In the genomic region with DNA sequence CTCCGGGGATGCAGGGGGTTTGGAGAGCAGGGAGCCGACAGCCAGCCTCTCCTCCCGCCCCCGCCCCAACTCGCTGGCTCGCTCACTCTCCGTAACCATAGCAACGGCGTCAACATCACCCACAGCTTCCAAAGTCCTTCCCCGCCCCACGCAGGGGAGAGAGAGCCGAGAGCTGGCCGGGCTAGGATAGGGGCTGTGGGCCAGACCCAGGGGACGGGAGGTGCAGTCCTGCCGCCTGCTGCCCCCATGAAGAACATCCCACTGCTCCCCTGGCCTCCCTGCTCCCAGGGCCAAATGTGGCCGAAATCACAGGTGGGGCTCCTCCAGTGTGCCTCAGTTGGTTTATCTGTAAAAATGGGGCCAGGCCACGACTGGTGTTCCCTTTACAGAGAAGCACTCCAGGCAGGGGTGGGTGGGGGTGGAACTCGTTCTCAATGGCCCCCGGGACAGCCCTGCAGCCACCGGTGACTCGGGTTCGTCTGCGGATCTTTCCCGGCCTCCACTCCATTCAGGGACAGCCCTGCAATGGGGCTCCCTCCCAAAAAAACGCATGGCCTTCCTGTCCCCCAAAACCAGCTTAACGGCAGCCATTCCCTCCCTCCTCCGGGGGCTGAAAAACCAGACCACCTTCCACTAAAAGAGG, we compare ENCODE assay signal across 8 cellular contexts. TPM values are rescaled to one million over a fixed set of nuclear protein-coding genes. Genes with fewer than 3 reads are reported as not detected.
DNase-seq lines count a peak whose midpoint lies in the region; TF ChIP-seq lines count a peak whose summit lies in the region.

No MANE protein-coding gene starts in this region.

- H3K4me1 ChIP-seq in Caco-2 (peaks cover 44% of the 10 kb centered on the region), esophagus muscularis mucosa (peaks cover 63 to 89% (median 85%) of the 10 kb centered on the region in 4 donors)

- H3K9me3 ChIP-seq in Caco-2, result no peaks in the 10 kb centered on the region
- no peaks in the 10 kb centered on the region for H3K9me3 ChIP-seq in esophagus muscularis mucosa

- POLR2A ChIA-PET in Caco-2 (lab: Charles Lee), result interaction anchor here (0.5 kb wide), 1 partner anchor 681 kb away, joined by 3 read pairs; no protein-coding TSS in a partner anchor
- POLR2A ChIA-PET in activated CD4-positive, alpha-beta memory T cell treated with anti-CD3 and anti-CD28 coated beads for 36 hours (lab: Charles Lee), result no interaction called here

- no peaks in the 10 kb centered on the region for H3K36me3 ChIP-seq in Caco-2 (ENCODE audit: control insufficient read depth, insufficient read depth, low read length)
- H3K36me3 ChIP-seq in esophagus muscularis mucosa, result no peaks in the 10 kb centered on the region

- no peaks in the 10 kb centered on the region for H3K9me3 Mint-ChIP-seq in Caco-2 (ENCODE audit: unreplicated experiment)
- H3K9me3 Mint-ChIP-seq in activated CD4-positive, alpha-beta memory T cell treated with anti-CD3 and anti-CD28 coated beads for 36 hours, result no peaks in the 10 kb centered on the region

- H3K27ac ChIP-seq in esophagus muscularis mucosa (replicated peaks in 1 of 4), result peak overlapping the region; percentile 54 to 89 (median 72)

- peaks cover 14% of the 10 kb centered on the region for H3K36me3 Mint-ChIP-seq in Caco-2 (ENCODE audit: insufficient read depth, unreplicated experiment)
- no peaks in the 10 kb centered on the region for H3K36me3 Mint-ChIP-seq in activated CD4-positive, alpha-beta memory T cell treated with anti-CD3 and anti-CD28 coated beads for 36 hours

- DNase-seq in Caco-2, result peak; percentile 87 to 88
- DNase-seq in LoVo (ENCODE audit: low spot score), result peak; percentile 29
- DNase-seq in activated CD4-positive, alpha-beta memory T cell treated with anti-CD3 and anti-CD28 coated beads for 36 hours, result peak; percentile 76
- no peak for DNase-seq in esophagus muscularis mucosa (ENCODE audit: extremely low spot score)
- DNase-seq in non-pigmented ciliary epithelial cell (ENCODE audit: low read depth), result peak; percentile 22
- DNase-seq in NCI-H187 treated with DMSO at 0.1 percent for 48 hours (lab: John Stamatoyannopoulos, UW), result no peak
- DNase-seq in SKM-1 treated with dmso at 0.1 percent for 144 hours (lab: John Stamatoyannopoulos, UW; ENCODE audit: unreplicated experiment), result no peak
- no peak for DNase-seq in lower leg skin (ENCODE audit: low spot score in 2 of 2)

- 45% methylated on average over 9 of the region's 27 CpGs for WGBS in esophagus muscularis mucosa
- WGBS in lower leg skin, 2 donors, result 13 to 27% methylated on average over 14 to 26 of the region's 27 CpGs

- intact Hi-C loops in Caco-2 (cut with micrococcal nuclease; ENCODE audit: unreplicated experiment) (no loop called here), esophagus muscularis mucosa (cut with DNase I) (no loop called here), lower leg skin (cut with DNase I; ENCODE audit: low total_unique reads) (no loop called here)
- intact Hi-C loops in activated CD4-positive, alpha-beta memory T cell treated with anti-CD3 and anti-CD28 coated beads for 36 hours (cut with micrococcal nuclease), result no loop called here

- no TSS peak for BruUV-seq in Caco-2 (replicated peaks; lab: Mats Ljungman, UMichigan)

- CTCF ChIA-PET in Caco-2 (lab: Charles Lee), result interaction anchor here (0.6 to 0.9 kb wide), 2 partner anchors 11 to 14 kb away, joined by 3 to 9 read pairs; no protein-coding TSS in a partner anchor
- CTCF ChIA-PET in activated CD4-positive, alpha-beta memory T cell treated with anti-CD3 and anti-CD28 coated beads for 36 hours (lab: Charles Lee), result interaction anchor here (0.6 kb wide), 1 partner anchor 11 kb away, joined by 4 read pairs; no protein-coding TSS in a partner anchor

- TF ChIP-seq POLR2A in esophagus muscularis mucosa (IDR thresholded peaks at IDR 0.05; ENCODE audit: low read depth) (no peak), lower leg skin (IDR thresholded peaks at IDR 0.05) (no peak)

- H3K4me3 ChIP-seq in Caco-2 (ENCODE audit: low read depth, low read length), result peak overlapping the region; percentile 11
- peak overlapping the region in 3 of 4 donors; percentile 0 to 83 (median 4) for H3K4me3 ChIP-seq in esophagus muscularis mucosa
- no peak overlapping the region for H3K4me3 ChIP-seq in lower leg skin (ENCODE audit: low read depth, poor library complexity, severe bottlenecking)

- no peak for TF ChIP-seq CTCF in Caco-2 (IDR thresholded peaks at IDR 0.05; ENCODE audit: insufficient read depth in 1 of 2, low read depth in 1 of 2, low read length in 1 of 2, severe bottlenecking in 1 of 2, unreplicated experiment in 1 of 2)
- TF ChIP-seq CTCF in esophagus muscularis mucosa (IDR thresholded peaks at IDR 0.05), result no peak
- no peak for TF ChIP-seq CTCF in lower leg skin (IDR thresholded peaks at IDR 0.05)

- H3K27me3 ChIP-seq in Caco-2 (replicated peaks; ENCODE audit: control insufficient read depth, insufficient read depth, low read length) (no peaks in the 10 kb centered on the region), esophagus muscularis mucosa (peaks cover 0 to 66% (median 10%) of the 10 kb centered on the region in 4 donors)

- H3K27me3 Mint-ChIP-seq in Caco-2 (ENCODE audit: insufficient read depth, unreplicated experiment), result no peaks in the 10 kb centered on the region
- no peaks in the 10 kb centered on the region for H3K27me3 Mint-ChIP-seq in activated CD4-positive, alpha-beta memory T cell treated with anti-CD3 and anti-CD28 coated beads for 36 hours

- TF ChIP-seq EP300 in esophagus muscularis mucosa (IDR thresholded peaks at IDR 0.05), result no peak

- peak overlapping the region; percentile 35 for H3K27ac Mint-ChIP-seq in Caco-2 (ENCODE audit: unreplicated experiment)
- H3K27ac Mint-ChIP-seq in activated CD4-positive, alpha-beta memory T cell treated with anti-CD3 and anti-CD28 coated beads for 36 hours, result peak overlapping the region; percentile 56

- no peak overlapping the region for H3K4me3 Mint-ChIP-seq in Caco-2 (ENCODE audit: unreplicated experiment)
- H3K4me3 Mint-ChIP-seq in activated CD4-positive, alpha-beta memory T cell treated with anti-CD3 and anti-CD28 coated beads for 36 hours, result no peak overlapping the region

- peaks cover 5% of the 10 kb centered on the region for H3K4me1 Mint-ChIP-seq in Caco-2 (ENCODE audit: low read depth, unreplicated experiment)
- peaks cover 35% of the 10 kb centered on the region for H3K4me1 Mint-ChIP-seq in activated CD4-positive, alpha-beta memory T cell treated with anti-CD3 and anti-CD28 coated beads for 36 hours (ENCODE audit: low read depth)

RNA-seq across cellular contexts. Expression of a gene that starts 3.1 kb away (rescaled TPM):
- total RNA-seq in Caco-2 (2022), result 26.5 and 26.8 TPM in 2 replicates
- total RNA-seq in activated CD4-positive, alpha-beta memory T cell treated with anti-CD3 and anti-CD28 coated beads for 36 hours, result 10 to 100 TPM; 23.3 to 24.2 TPM
- total RNA-seq in esophagus muscularis mucosa, result 10 to 100 TPM in 1 of 4 donors, 1 to 10 TPM in 3; 2.5 to 10.8 (median 8.5) TPM
- 10 to 100 TPM in 3 of 4 donors, 1 to 10 TPM in 1; 9.0 to 16.2 (median 13.5) TPM for total RNA-seq in lower leg skin

RNA-seq across cellular contexts. Expression of a gene that starts 12.0 kb away (rescaled TPM):
- 43.0 and 46.6 TPM in 2 replicates for total RNA-seq in Caco-2 (2022)
- total RNA-seq in activated CD4-positive, alpha-beta memory T cell treated with anti-CD3 and anti-CD28 coated beads for 36 hours, result 10 to 100 TPM; 41.9 to 45.3 TPM
- 10 to 100 TPM; 16.2 to 36.0 (median 26.1) TPM for total RNA-seq in esophagus muscularis mucosa
- 10 to 100 TPM; 32.9 to 51.1 (median 41.2) TPM for total RNA-seq in lower leg skin

RNA-seq across cellular contexts. Expression of a gene that starts 25.0 kb away (rescaled TPM):
- 47.7 and 51.8 TPM in 2 replicates for total RNA-seq in Caco-2 (2022)
- 100 to 1,000 TPM; 108 to 110 TPM for total RNA-seq in activated CD4-positive, alpha-beta memory T cell treated with anti-CD3 and anti-CD28 coated beads for 36 hours
- 100 to 1,000 TPM in 2 of 4 donors, 10 to 100 TPM in 2; 89.7 to 125 (median 102) TPM for total RNA-seq in esophagus muscularis mucosa
- 100 to 1,000 TPM; 154 to 201 (median 186) TPM for total RNA-seq in lower leg skin

RNA-seq across cellular contexts. Expression of a gene that starts 44.9 kb away (rescaled TPM):
- 12.6 and 14.0 TPM in 2 replicates for total RNA-seq in Caco-2 (2022)
- total RNA-seq in activated CD4-positive, alpha-beta memory T cell treated with anti-CD3 and anti-CD28 coated beads for 36 hours, result 1 to 10 TPM; 5.7 to 5.8 TPM
- 1 to 10 TPM; 3.8 to 5.6 (median 4.4) TPM for total RNA-seq in esophagus muscularis mucosa
- 10 to 100 TPM; 20.1 to 27.3 (median 25.7) TPM for total RNA-seq in lower leg skin

RNA-seq across cellular contexts. Expression of a gene that starts 44.9 kb away (rescaled TPM):
- total RNA-seq in Caco-2 (2022) (78.3 and 84.1 TPM in 2 replicates), esophagus muscularis mucosa (10 to 100 TPM; 26.6 to 76.5 (median 59.3) TPM), lower leg skin (100 to 1,000 TPM; 108 to 119 (median 113) TPM)
- 10 to 100 TPM; 24.2 to 28.4 TPM for total RNA-seq in activated CD4-positive, alpha-beta memory T cell treated with anti-CD3 and anti-CD28 coated beads for 36 hours

Comparison
In these comparisons a context has a peak if more than half of its experiments do, and no peak if none do; other contexts are left out.
1. DNase-seq: peak in Caco-2 (2 of 2), LoVo (single experiment), activated CD4-positive, alpha-beta memory T cell treated with anti-CD3 and anti-CD28 coated beads for 36 hours (single experiment) and non-pigmented ciliary epithelial cell (single experiment); none in esophagus muscularis mucosa (single experiment), NCI-H187 treated with DMSO at 0.1 percent for 48 hours (single experiment), SKM-1 treated with dmso at 0.1 percent for 144 hours (single experiment) and lower leg skin (0 of 2).